1 cellular context compared by ENCODE assay signal in the genomic region with DNA sequence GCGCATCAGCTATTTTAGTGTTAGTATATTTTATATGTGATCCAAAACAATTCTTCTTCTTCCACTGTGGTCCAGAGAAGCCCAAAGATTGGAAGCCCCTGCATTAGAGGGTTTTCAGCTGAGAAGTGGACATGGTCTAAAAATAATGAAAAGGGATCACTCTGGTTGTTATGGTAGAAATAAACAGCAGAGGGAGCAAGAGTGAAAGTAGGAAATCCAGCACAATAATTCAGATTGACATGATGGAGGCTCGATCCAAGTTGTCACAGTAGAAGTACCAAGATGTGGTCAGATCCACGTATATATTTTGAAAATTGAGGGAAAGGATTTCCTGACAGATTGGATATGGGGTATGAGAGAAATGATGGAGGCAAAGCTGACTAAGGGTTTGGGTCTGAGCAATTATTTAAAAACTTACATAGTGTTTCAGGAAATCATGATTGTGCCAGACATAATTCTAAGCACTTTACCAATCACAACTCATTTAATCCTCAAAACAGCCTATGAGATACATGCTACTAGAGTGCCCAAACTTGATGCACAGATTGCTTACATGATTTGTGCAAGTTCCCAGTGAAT.
TF ChIP-seq lines count a peak whose summit lies in the region.

No MANE protein-coding gene starts in this region.

TF ChIP-seq in WTC11, 78 proteins besides CTCF, POLR2A, EP300 and RAD21 (continued from another document):
- TF ChIP-seq, protein P1, sequence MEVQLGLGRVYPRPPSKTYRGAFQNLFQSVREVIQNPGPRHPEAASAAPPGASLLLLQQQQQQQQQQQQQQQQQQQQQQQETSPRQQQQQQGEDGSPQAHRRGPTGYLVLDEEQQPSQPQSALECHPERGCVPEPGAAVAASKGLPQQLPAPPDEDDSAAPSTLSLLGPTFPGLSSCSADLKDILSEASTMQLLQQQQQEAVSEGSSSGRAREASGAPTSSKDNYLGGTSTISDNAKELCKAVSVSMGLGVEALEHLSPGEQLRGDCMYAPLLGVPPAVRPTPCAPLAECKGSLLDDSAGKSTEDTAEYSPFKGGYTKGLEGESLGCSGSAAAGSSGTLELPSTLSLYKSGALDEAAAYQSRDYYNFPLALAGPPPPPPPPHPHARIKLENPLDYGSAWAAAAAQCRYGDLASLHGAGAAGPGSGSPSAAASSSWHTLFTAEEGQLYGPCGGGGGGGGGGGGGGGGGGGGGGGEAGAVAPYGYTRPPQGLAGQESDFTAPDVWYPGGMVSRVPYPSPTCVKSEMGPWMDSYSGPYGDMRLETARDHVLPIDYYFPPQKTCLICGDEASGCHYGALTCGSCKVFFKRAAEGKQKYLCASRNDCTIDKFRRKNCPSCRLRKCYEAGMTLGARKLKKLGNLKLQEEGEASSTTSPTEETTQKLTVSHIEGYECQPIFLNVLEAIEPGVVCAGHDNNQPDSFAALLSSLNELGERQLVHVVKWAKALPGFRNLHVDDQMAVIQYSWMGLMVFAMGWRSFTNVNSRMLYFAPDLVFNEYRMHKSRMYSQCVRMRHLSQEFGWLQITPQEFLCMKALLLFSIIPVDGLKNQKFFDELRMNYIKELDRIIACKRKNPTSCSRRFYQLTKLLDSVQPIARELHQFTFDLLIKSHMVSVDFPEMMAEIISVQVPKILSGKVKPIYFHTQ (CRISPR knock-in tag; IDR thresholded peaks at IDR 0.05): no peak
- TF ChIP-seq IRF2 (CRISPR knock-in tag; IDR thresholded peaks at IDR 0.05; ENCODE audit: borderline replicate concordance, low read depth): no peak
- TF ChIP-seq CREM (CRISPR knock-in tag; IDR thresholded peaks at IDR 0.05): no peak
- TF ChIP-seq, protein P2, sequence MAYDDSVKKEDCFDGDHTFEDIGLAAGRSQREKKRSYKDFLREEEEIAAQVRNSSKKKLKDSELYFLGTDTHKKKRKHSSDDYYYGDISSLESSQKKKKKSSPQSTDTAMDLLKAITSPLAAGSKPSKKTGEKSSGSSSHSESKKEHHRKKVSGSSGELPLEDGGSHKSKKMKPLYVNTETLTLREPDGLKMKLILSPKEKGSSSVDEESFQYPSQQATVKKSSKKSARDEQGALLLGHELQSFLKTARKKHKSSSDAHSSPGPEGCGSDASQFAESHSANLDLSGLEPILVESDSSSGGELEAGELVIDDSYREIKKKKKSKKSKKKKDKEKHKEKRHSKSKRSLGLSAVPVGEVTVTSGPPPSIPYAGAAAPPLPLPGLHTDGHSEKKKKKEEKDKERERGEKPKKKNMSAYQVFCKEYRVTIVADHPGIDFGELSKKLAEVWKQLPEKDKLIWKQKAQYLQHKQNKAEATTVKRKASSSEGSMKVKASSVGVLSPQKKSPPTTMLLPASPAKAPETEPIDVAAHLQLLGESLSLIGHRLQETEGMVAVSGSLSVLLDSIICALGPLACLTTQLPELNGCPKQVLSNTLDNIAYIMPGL (CRISPR knock-in tag; IDR thresholded peaks at IDR 0.05): no peak
- TF ChIP-seq JAZF1 (CRISPR knock-in tag; IDR thresholded peaks at IDR 0.05): no peak
- TF ChIP-seq SOX15 (CRISPR knock-in tag; IDR thresholded peaks at IDR 0.05): no peak
- TF ChIP-seq, protein P3, sequence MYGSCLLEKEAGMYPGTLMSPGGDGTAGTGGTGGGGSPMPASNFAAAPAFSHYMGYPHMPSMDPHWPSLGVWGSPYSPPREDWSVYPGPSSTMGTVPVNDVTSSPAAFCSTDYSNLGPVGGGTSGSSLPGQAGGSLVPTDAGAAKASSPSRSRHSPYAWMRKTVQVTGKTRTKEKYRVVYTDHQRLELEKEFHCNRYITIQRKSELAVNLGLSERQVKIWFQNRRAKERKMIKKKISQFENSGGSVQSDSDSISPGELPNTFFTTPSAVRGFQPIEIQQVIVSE (CRISPR knock-in tag; IDR thresholded peaks at IDR 0.05; ENCODE audit: borderline replicate concordance): no peak
- no peak for TF ChIP-seq TEAD1 (CRISPR knock-in tag; IDR thresholded peaks at IDR 0.05)
- TF ChIP-seq, protein P4, sequence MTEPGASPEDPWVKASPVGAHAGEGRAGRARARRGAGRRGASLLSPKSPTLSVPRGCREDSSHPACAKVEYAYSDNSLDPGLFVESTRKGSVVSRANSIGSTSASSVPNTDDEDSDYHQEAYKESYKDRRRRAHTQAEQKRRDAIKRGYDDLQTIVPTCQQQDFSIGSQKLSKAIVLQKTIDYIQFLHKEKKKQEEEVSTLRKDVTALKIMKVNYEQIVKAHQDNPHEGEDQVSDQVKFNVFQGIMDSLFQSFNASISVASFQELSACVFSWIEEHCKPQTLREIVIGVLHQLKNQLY (CRISPR knock-in tag; IDR thresholded peaks at IDR 0.05): no peak
- TF ChIP-seq OVOL2 (CRISPR knock-in tag; IDR thresholded peaks at IDR 0.05; ENCODE audit: borderline replicate concordance): no peak
- TF ChIP-seq TEAD4 (CRISPR knock-in tag; IDR thresholded peaks at IDR 0.05): no peak
